8 cellular contexts compared by ENCODE assay signal in the genomic region with DNA sequence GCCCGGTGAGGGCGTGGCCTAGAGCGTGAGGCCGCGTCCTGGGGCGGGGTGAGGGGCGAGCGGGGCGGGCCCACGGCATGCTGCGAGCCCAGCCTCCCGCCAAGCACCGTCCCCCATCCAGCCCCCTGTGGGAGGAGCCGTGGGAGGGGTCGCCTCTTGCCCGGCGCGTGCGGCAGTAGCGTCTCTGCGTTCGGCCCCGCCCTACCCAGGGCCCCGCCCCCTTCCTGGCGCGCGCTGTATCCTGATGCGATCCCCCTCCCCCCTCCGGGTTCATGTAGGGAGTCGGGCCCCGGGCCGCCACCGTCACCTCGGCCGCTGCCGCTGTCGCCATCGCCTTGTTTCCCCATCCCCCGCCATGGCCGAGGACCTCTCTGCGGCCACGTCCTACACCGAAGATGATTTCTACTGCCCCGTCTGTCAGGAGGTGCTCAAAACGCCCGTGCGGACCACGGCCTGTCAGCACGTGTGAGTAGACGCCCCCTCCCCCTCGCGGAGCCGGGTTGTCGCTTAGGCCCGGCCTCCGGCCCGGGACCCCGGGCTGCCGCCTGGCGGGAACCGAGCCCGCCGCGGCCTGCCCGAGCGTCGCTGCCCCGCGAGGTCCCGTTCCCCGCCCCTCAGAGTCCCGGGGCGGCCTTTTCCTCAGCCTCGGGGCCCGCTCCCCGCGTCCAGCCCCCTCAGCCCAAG. TPM values are rescaled to one million over a fixed set of nuclear protein-coding genes. Genes with fewer than 3 reads are reported as not detected.
A peak's percentile ranks its signal among the peaks of the same experiment; 100 is the strongest.
DNase-seq lines count a peak whose midpoint lies in the region; ATAC-seq and TF ChIP-seq lines count a peak whose summit lies in the region.

No MANE protein-coding gene starts in this region.

- ATAC-seq in GM18502 (IDR thresholded peaks at IDR 0.05; ENCODE audit: poor library complexity, unreplicated experiment): peak; percentile 83
- peak; percentile 72 for ATAC-seq in HG02943 (IDR thresholded peaks at IDR 0.05; ENCODE audit: low read depth, unreplicated experiment)
- peak; percentile 99 for ATAC-seq in aorta (ENCODE audit: low FRiP score)

- 0 to 1% methylated on average over 41 to 77 of the region's 77 CpGs for WGBS in aorta, 2 donors

- H3K4me1 ChIP-seq in ascending aorta: peaks cover 0 to 12% of the 10 kb centered on the region in 2 donors
- H3K4me1 ChIP-seq in rectal smooth muscle tissue (ENCODE audit: control insufficient read depth, insufficient read depth, low read length): peaks cover 2% of the 10 kb centered on the region
- H3K4me1 ChIP-seq in aorta (ENCODE audit: control insufficient read depth in 1 of 2, insufficient read depth in 2 of 2, low read length in 2 of 2): no peaks in the 10 kb centered on the region

- H3K36me3 ChIP-seq in ascending aorta (no peaks in the 10 kb centered on the region), rectal smooth muscle tissue (ENCODE audit: control insufficient read depth, insufficient read depth, low read length) (no peaks in the 10 kb centered on the region), aorta (ENCODE audit: control insufficient read depth in 1 of 2, insufficient read depth in 2 of 2, low read length in 1 of 2) (no peaks in the 10 kb centered on the region)

- no peak for TF ChIP-seq CTCF in ascending aorta (IDR thresholded peaks at IDR 0.05)

- H3K27ac ChIP-seq in ascending aorta: peak overlapping the region; percentile 99 to 100
- peak overlapping the region; percentile 100 for H3K27ac ChIP-seq in rectal smooth muscle tissue (ENCODE audit: low read depth, low read length)
- peak overlapping the region; percentile 3 to 50 for H3K27ac ChIP-seq in aorta (ENCODE audit: low read depth in 1 of 2, low read length in 2 of 2)

- peak overlapping the region; percentile 69 for H3K9ac ChIP-seq in rectal smooth muscle tissue (ENCODE audit: low read length)

- H3K27me3 ChIP-seq in ascending aorta (no peaks in the 10 kb centered on the region), rectal smooth muscle tissue (ENCODE audit: control insufficient read depth, insufficient read depth, low read length) (no peaks in the 10 kb centered on the region), aorta (ENCODE audit: control insufficient read depth in 1 of 2, insufficient read depth in 2 of 2, low read length in 1 of 2) (no peaks in the 10 kb centered on the region)

- peak overlapping the region; percentile 89 to 96 for H3K4me3 ChIP-seq in ascending aorta
- H3K4me3 ChIP-seq in rectal smooth muscle tissue (ENCODE audit: low read length): peak overlapping the region; percentile 96
- peak overlapping the region; percentile 51 to 57 for H3K4me3 ChIP-seq in aorta (ENCODE audit: low read length in 2 of 2)

- H3K9me3 ChIP-seq in ascending aorta (no peaks in the 10 kb centered on the region), aorta (ENCODE audit: control insufficient read depth, low read length) (no peaks in the 10 kb centered on the region)

- intact Hi-C loops in ascending aorta (cut with DNase I) (loop anchor here (1.0 to 10.0 kb wide), 4 partner anchors 149 to 380 kb away; partner anchors contain the start of genes GAREM1 and TRAPPC8), aorta (cut with DNase I) (loop anchor here (2.0 to 10.0 kb wide), 5 partner anchors 148 to 382 kb away; partner anchors contain the start of genes GAREM1 (in 2 of the 2) and TRAPPC8 (in 2 of the 2))

- DNase-seq in NCI-H187 (lab: John Stamatoyannopoulos, UW) (peak; percentile 89 to 95), T-helper 2 cell (peak; percentile 97 to 100 (median 99)), ascending aorta (ENCODE audit: low spot score in 2 of 2) (peak; percentile 92 to 99), hepatic stellate cell (ENCODE audit: low spot score) (peak; percentile 96), aorta (peak; percentile 100)

RNA-seq across cellular contexts. Expression of gene RNF138, which starts 0.9 kb away (rescaled TPM):
- total RNA-seq in ascending aorta (not detected), aorta (10 to 100 TPM; 21.0 to 22.4 TPM)
- 10 to 100 TPM in 1 of 2 donors, 1 to 10 TPM in 1; 7.8 to 15.0 TPM for polyA plus RNA-seq in aorta

Comparison
In these comparisons a context has a peak if more than half of its experiments do, and no peak if none do; other contexts are left out.
1. Peak in every context shown above with its lines: DNase-seq, ATAC-seq, H3K4me3 ChIP-seq and H3K27ac ChIP-seq.
2. H3K27ac ChIP-seq: peak in every context shown above with its lines; median percentile 100 in rectal smooth muscle tissue; 100 in ascending aorta; 26 in aorta.
3. RNA of gene RNF138, which starts 0.9 kb away (total RNA-seq): 21.0 to 22.4 TPM in aorta; not detected in ascending aorta (single experiment); every median in the first group is over 10 times any median in the second.